Comparison of ENCODE assay signal across 17 cellular contexts in the genomic region with DNA sequence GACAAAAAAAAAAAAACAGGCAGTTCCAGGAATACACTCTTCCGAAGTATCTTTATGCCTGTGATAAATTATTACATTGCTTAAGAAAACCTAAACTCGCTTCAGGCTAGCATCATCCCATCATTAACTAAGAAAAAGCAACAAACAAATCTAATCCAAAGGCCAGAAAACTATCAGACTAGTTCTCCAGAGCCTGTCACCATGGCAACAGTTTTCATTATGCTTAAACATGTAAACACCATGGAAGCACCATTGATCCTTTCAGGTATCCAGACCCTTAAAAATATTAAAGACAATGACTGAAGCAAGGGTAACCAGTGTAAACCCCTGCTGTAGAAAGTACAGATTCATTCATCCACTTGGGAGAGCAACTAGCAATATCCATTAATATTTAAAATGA. TPM values are rescaled to one million over a fixed set of nuclear protein-coding genes. Genes with fewer than 3 reads are reported as not detected.
DNase-seq lines count a peak whose midpoint lies in the region; ATAC-seq and TF ChIP-seq lines count a peak whose summit lies in the region.
"Had no signal": no experiment of that assay in that cellular context is flagged by ENCODE, and none has a peak within 500 bp of the region (broad histone marks: within the 10 kb centered on the region; RNA-seq: fewer than 3 reads in every experiment).

No MANE protein-coding gene starts in this region.

- POLR2A ChIA-PET in activated CD8-positive, alpha-beta T cell treated with anti-CD3 and anti-CD28 coated beads for 36 hours (lab: Charles Lee), result interaction anchor here (0.6 to 1.1 kb wide), 2 partner anchors 9 to 665 kb away, joined by 3 read pairs; a partner anchor contains a TSS

- no peaks in the 10 kb centered on the region for H3K27me3 Mint-ChIP-seq in activated naive CD4-positive, alpha-beta T cell treated with anti-CD3 and anti-CD28 coated beads, Interleukin-2, amount 50 U/mL, for 24 hours
- H3K27me3 Mint-ChIP-seq in activated CD8-positive, alpha-beta T cell treated with anti-CD3 and anti-CD28 coated beads for 36 hours, result no peaks in the 10 kb centered on the region
- H3K27me3 Mint-ChIP-seq in endothelial cell (ENCODE audit: unreplicated experiment), result peaks cover 3% of the 10 kb centered on the region
- H3K27me3 Mint-ChIP-seq: IgD-negative memory B cell, naive B cell had no signal

- no peak for DNase-seq in activated naive CD4-positive, alpha-beta T cell treated with anti-CD3 and anti-CD28 coated beads, Interleukin-2, amount 50 U/mL, for 16 hours
- DNase-seq in activated CD8-positive, alpha-beta T cell treated with anti-CD3 and anti-CD28 coated beads for 36 hours, result no peak
- DNase-seq in endothelial cell (ENCODE audit: low spot score) (no peak), NCI-H2029 treated with DMSO at 0.1 percent for 48 hours (lab: John Stamatoyannopoulos, UW) (no peak)
- DNase-seq in stimulated activated effector memory CD8-positive, alpha-beta T cell treated with anti-CD3 and anti-CD28 coated beads, Interleukin-12 subunit alpha, Interleukin-12 subunit beta, amount 100 ng/mL, for 72 hours (ENCODE audit: low spot score in 2 of 2), result no peak
- DNase-seq: activated CD4-positive, CD25-positive, alpha-beta regulatory T cell; C1 segment of cervical spinal cord; dorsolateral prefrontal cortex; EL; left ventricle myocardium superior; naive B cell; NCI-H1417 treated with DMSO at 0.1 percent for 48 hours; NCI-H524 had no signal

- peak overlapping the region; percentile 20 for H3K27ac Mint-ChIP-seq in activated naive CD4-positive, alpha-beta T cell treated with anti-CD3 and anti-CD28 coated beads, Interleukin-2, amount 50 U/mL, for 24 hours
- peak overlapping the region; percentile 73 for H3K27ac Mint-ChIP-seq in activated CD8-positive, alpha-beta T cell treated with anti-CD3 and anti-CD28 coated beads for 36 hours
- H3K27ac Mint-ChIP-seq in endothelial cell (ENCODE audit: unreplicated experiment), result peak overlapping the region; percentile 91
- H3K27ac Mint-ChIP-seq in stimulated activated effector memory CD8-positive, alpha-beta T cell treated with anti-CD3 and anti-CD28 coated beads, Interleukin-12 subunit alpha, Interleukin-12 subunit beta, amount 100 ng/mL, for 72 hours, result peak overlapping the region; percentile 20

- peak overlapping the region; percentile 69 for H3K4me3 Mint-ChIP-seq in activated naive CD4-positive, alpha-beta T cell treated with anti-CD3 and anti-CD28 coated beads, Interleukin-2, amount 50 U/mL, for 24 hours
- H3K4me3 Mint-ChIP-seq in activated CD8-positive, alpha-beta T cell treated with anti-CD3 and anti-CD28 coated beads for 36 hours, result peak overlapping the region; percentile 7
- no peak overlapping the region for H3K4me3 Mint-ChIP-seq in endothelial cell (ENCODE audit: unreplicated experiment)
- H3K4me3 Mint-ChIP-seq in stimulated activated effector memory CD8-positive, alpha-beta T cell treated with anti-CD3 and anti-CD28 coated beads, Interleukin-12 subunit alpha, Interleukin-12 subunit beta, amount 100 ng/mL, for 72 hours, result no peak overlapping the region
- H3K4me3 Mint-ChIP-seq: IgD-negative memory B cell, naive B cell had no signal

- CTCF ChIA-PET in activated CD8-positive, alpha-beta T cell treated with anti-CD3 and anti-CD28 coated beads for 36 hours (lab: Charles Lee), result interaction anchor here (1.3 to 2.6 kb wide), 3 partner anchors 9 to 22 kb away, joined by 5 to 20 read pairs (median 6); a partner anchor contains a TSS

- ATAC-seq in activated CD8-positive, alpha-beta T cell treated with anti-CD3 and anti-CD28 coated beads for 36 hours, result no peak
- ATAC-seq in stimulated activated effector memory CD8-positive, alpha-beta T cell treated with anti-CD3 and anti-CD28 coated beads, Interleukin-12 subunit alpha, Interleukin-12 subunit beta, amount 100 ng/mL, for 72 hours, result no peak
- ATAC-seq in GM21381 (IDR thresholded peaks at IDR 0.05; ENCODE audit: unreplicated experiment), result no peak
- ATAC-seq: HCT116, left ventricle myocardium superior had no signal

- intact Hi-C loops in activated CD8-positive, alpha-beta T cell treated with anti-CD3 and anti-CD28 coated beads for 36 hours (cut with micrococcal nuclease), result loop anchor here (10.0 kb wide), 1 partner anchor 246 kb away; a partner anchor contains a TSS

- no peaks in the 10 kb centered on the region for H3K9me3 Mint-ChIP-seq in activated naive CD4-positive, alpha-beta T cell treated with anti-CD3 and anti-CD28 coated beads, Interleukin-2, amount 50 U/mL, for 24 hours
- H3K9me3 Mint-ChIP-seq in activated CD8-positive, alpha-beta T cell treated with anti-CD3 and anti-CD28 coated beads for 36 hours, result no peaks in the 10 kb centered on the region
- H3K9me3 Mint-ChIP-seq in endothelial cell (ENCODE audit: unreplicated experiment), result no peaks in the 10 kb centered on the region
- no peaks in the 10 kb centered on the region for H3K9me3 Mint-ChIP-seq in stimulated activated effector memory CD8-positive, alpha-beta T cell treated with anti-CD3 and anti-CD28 coated beads, Interleukin-12 subunit alpha, Interleukin-12 subunit beta, amount 100 ng/mL, for 72 hours
- H3K9me3 Mint-ChIP-seq: IgD-negative memory B cell, naive B cell had no signal

- H3K36me3 Mint-ChIP-seq in activated naive CD4-positive, alpha-beta T cell treated with anti-CD3 and anti-CD28 coated beads, Interleukin-2, amount 50 U/mL, for 24 hours, result peaks cover 16% of the 10 kb centered on the region
- H3K36me3 Mint-ChIP-seq in activated CD8-positive, alpha-beta T cell treated with anti-CD3 and anti-CD28 coated beads for 36 hours (ENCODE audit: low read depth), result peaks cover 57% of the 10 kb centered on the region
- H3K36me3 Mint-ChIP-seq in endothelial cell (ENCODE audit: low read depth, unreplicated experiment), result peaks cover 6% of the 10 kb centered on the region
- H3K36me3 Mint-ChIP-seq in stimulated activated effector memory CD8-positive, alpha-beta T cell treated with anti-CD3 and anti-CD28 coated beads, Interleukin-12 subunit alpha, Interleukin-12 subunit beta, amount 100 ng/mL, for 72 hours, result peaks cover 97% of the 10 kb centered on the region

- TF ChIP-seq CTCF in activated CD8-positive, alpha-beta T cell treated with anti-CD3 and anti-CD28 coated beads for 36 hours (IDR thresholded peaks at IDR 0.05), result no peak
- no peak for TF ChIP-seq CTCF in endothelial cell (IDR thresholded peaks at IDR 0.05; ENCODE audit: unreplicated experiment)

- peaks cover 76% of the 10 kb centered on the region for H3K4me1 Mint-ChIP-seq in activated naive CD4-positive, alpha-beta T cell treated with anti-CD3 and anti-CD28 coated beads, Interleukin-2, amount 50 U/mL, for 24 hours
- peaks cover 58% of the 10 kb centered on the region for H3K4me1 Mint-ChIP-seq in activated CD8-positive, alpha-beta T cell treated with anti-CD3 and anti-CD28 coated beads for 36 hours (ENCODE audit: low read depth)
- H3K4me1 Mint-ChIP-seq in endothelial cell (ENCODE audit: unreplicated experiment), result peaks cover 17% of the 10 kb centered on the region
- peaks cover 61% of the 10 kb centered on the region for H3K4me1 Mint-ChIP-seq in stimulated activated effector memory CD8-positive, alpha-beta T cell treated with anti-CD3 and anti-CD28 coated beads, Interleukin-12 subunit alpha, Interleukin-12 subunit beta, amount 100 ng/mL, for 72 hours

RNA-seq across cellular contexts. Expression of a gene that starts 9.8 kb away (rescaled TPM):
- total RNA-seq in activated CD8-positive, alpha-beta T cell treated with anti-CD3 and anti-CD28 coated beads for 36 hours, result 100 to 1,000 TPM; 194 to 196 TPM
- 250 TPM for total RNA-seq in endothelial cell (ENCODE audit: unreplicated experiment)

RNA-seq across cellular contexts. Expression of a gene that starts 18.9 kb away (rescaled TPM):
- 1 to 10 TPM; 8.6 to 9.4 TPM for total RNA-seq in activated CD8-positive, alpha-beta T cell treated with anti-CD3 and anti-CD28 coated beads for 36 hours
- total RNA-seq in endothelial cell (ENCODE audit: unreplicated experiment), result 77.7 TPM

Comparison
In these comparisons a context has a peak if more than half of its experiments do, and no peak if none do; other contexts are left out.
1. H3K27ac Mint-ChIP-seq: peak in every context shown above with its lines; median percentile 91 in endothelial cell; 73 in activated CD8-positive, alpha-beta T cell treated with anti-CD3 and anti-CD28 coated beads for 36 hours; 20 in activated naive CD4-positive, alpha-beta T cell treated with anti-CD3 and anti-CD28 coated beads, Interleukin-2, amount 50 U/mL, for 24 hours; 20 in stimulated activated effector memory CD8-positive, alpha-beta T cell treated with anti-CD3 and anti-CD28 coated beads, Interleukin-12 subunit alpha, Interleukin-12 subunit beta, amount 100 ng/mL, for 72 hours.
2. H3K4me3 Mint-ChIP-seq: peak in activated naive CD4-positive, alpha-beta T cell treated with anti-CD3 and anti-CD28 coated beads, Interleukin-2, amount 50 U/mL, for 24 hours (single experiment) and activated CD8-positive, alpha-beta T cell treated with anti-CD3 and anti-CD28 coated beads for 36 hours (single experiment); none in endothelial cell (single experiment) and stimulated activated effector memory CD8-positive, alpha-beta T cell treated with anti-CD3 and anti-CD28 coated beads, Interleukin-12 subunit alpha, Interleukin-12 subunit beta, amount 100 ng/mL, for 72 hours (single experiment).